27 cellular contexts compared by ENCODE assay signal in genomic region chr5:180423133-180423532, GRCh38.
DNase-seq lines count a peak whose midpoint lies in the region; ATAC-seq and TF ChIP-seq lines count a peak whose summit lies in the region.
"Had no signal": no experiment of that assay in that cellular context is flagged by ENCODE, and none has a peak within 500 bp of the region (broad histone marks: within the 10 kb centered on the region; RNA-seq: fewer than 3 reads in every experiment).

No MANE protein-coding gene starts in this region.

- H3K79me2 ChIP-seq in HCT116 (ENCODE audit: insufficient read depth, low read length), result no peaks in the 10 kb centered on the region

- RAD21 ChIA-PET in HCT116 (lab: Charles Lee; ENCODE audit: low non-redundant PET in 1 of 2, low total read pairs in 2 of 2, uncharacterized antibody in 2 of 2, unreplicated experiment in 2 of 2), result no interaction called here

- in situ Hi-C loops in SK-MEL-5 (cut with HindIII; ENCODE audit: low pct_unique_long_range_greater_than_20kb, low sequenced_read_pairs), result no loop called here

- no peak overlapping the region for H3K27ac ChIP-seq in HCT116 (ENCODE audit: low read depth, low read length)
- H3K27ac ChIP-seq in foreskin keratinocyte, result no peak overlapping the region
- H3K27ac ChIP-seq: BLaER1 treated with 17β-estradiol and CSF1 and Interleukin-3, amounts not matched to agents 10 nM and 100 nM; KMS-11; SJSA1 had no signal

- H2AFZ ChIP-seq in HCT116 (ENCODE audit: low read depth, low read length, poor library complexity, severe bottlenecking), result peak overlapping the region; percentile 12

- intact Hi-C loops in HCT116 (cut with micrococcal nuclease), result no loop called here
- intact Hi-C loops in sciatic nerve (cut with DNase I), result no loop called here

- BruUV-seq in HCT116 (replicated peaks; lab: Mats Ljungman, UMichigan), result no TSS peak

- CTCF ChIA-PET in HCT116 (lab: Charles Lee), result no interaction called here

- no peak overlapping the region for H3K4me2 ChIP-seq in HCT116 (ENCODE audit: low read length)
- H3K4me2 ChIP-seq: BLaER1 treated with 17β-estradiol and CSF1 and Interleukin-3, amounts not matched to agents 10 nM and 100 nM; KMS-11 had no signal

- ATAC-seq in HCT116 (no peak), sciatic nerve (peak; percentile 60), foreskin keratinocyte (no peak), GM18909 (IDR thresholded peaks at IDR 0.05; ENCODE audit: poor library complexity, unreplicated experiment) (no peak)

- POLR2A ChIA-PET in HCT116 (lab: Charles Lee), result no interaction called here

- no peaks in the 10 kb centered on the region for H3K27me3 ChIP-seq in HCT116 (ENCODE audit: insufficient read depth, low read length)
- no peaks in the 10 kb centered on the region for H3K27me3 ChIP-seq in foreskin keratinocyte
- H3K27me3 ChIP-seq: BLaER1 treated with 17β-estradiol and CSF1 and Interleukin-3, amounts not matched to agents 10 nM and 100 nM; SJSA1 had no signal

- no peak for TF ChIP-seq CTCF in HCT116 (IDR thresholded peaks at IDR 0.05 in 2 of 3, conservative IDR thresholded peaks at IDR 0.05 in 1 of 3; ENCODE audit: borderline replicate concordance in 1 of 3, insufficient read depth in 1 of 3, low read depth in 2 of 3, low read length in 2 of 3)
- TF ChIP-seq CTCF in foreskin keratinocyte (conservative IDR thresholded peaks at IDR 0.05), result no peak

- no peaks in the 10 kb centered on the region for H4K20me1 ChIP-seq in HCT116 (ENCODE audit: insufficient read depth)
- H4K20me1 ChIP-seq: BLaER1 treated with 17β-estradiol and CSF1 and Interleukin-3, amounts not matched to agents 10 nM and 100 nM had no signal

- no peaks in the 10 kb centered on the region for H3K9me2 ChIP-seq in HCT116 (ENCODE audit: insufficient read depth)

- no peak for TF ChIP-seq RAD21 in HCT116 (IDR thresholded peaks at IDR 0.05; ENCODE audit: low read depth)

- H3K4me1 ChIP-seq in HCT116 (ENCODE audit: control insufficient read depth in 1 of 2, insufficient read depth in 2 of 2, low read length in 2 of 2), result no peaks in the 10 kb centered on the region
- no peaks in the 10 kb centered on the region for H3K4me1 ChIP-seq in foreskin keratinocyte
- H3K4me1 ChIP-seq: BLaER1 treated with 17β-estradiol and CSF1 and Interleukin-3, amounts not matched to agents 10 nM and 100 nM; SJSA1 had no signal

- no peaks in the 10 kb centered on the region for H3K9me3 ChIP-seq in HCT116 (ENCODE audit: control insufficient read depth in 1 of 2, insufficient read depth in 1 of 2, low read depth in 1 of 2, low read length in 2 of 2)
- H3K9me3 ChIP-seq: A549; BLaER1 treated with 17β-estradiol and CSF1 and Interleukin-3, amounts not matched to agents 10 nM and 100 nM had no signal

- no peak overlapping the region for H3K9ac ChIP-seq in HCT116 (ENCODE audit: low read length)
- H3K9ac ChIP-seq: BLaER1 treated with 17β-estradiol and CSF1 and Interleukin-3, amounts not matched to agents 10 nM and 100 nM; KMS-11 had no signal

- no peak for DNase-seq in HCT116 (ENCODE audit: low read depth, low spot score)
- peak; percentile 17 for DNase-seq in SK-MEL-5 (ENCODE audit: low read depth, low spot score)
- DNase-seq in cerebellum (ENCODE audit: low spot score), result peak; percentile 66
- DNase-seq in sciatic nerve (ENCODE audit: low spot score), result no peak
- DNase-seq in retina, result no peak
- no peak for DNase-seq in foreskin keratinocyte
- no peak for DNase-seq in DMS53 (lab: John Stamatoyannopoulos, UW)
- DNase-seq: AML-193; CD4-positive, alpha-beta memory T cell; COR-L47; EL; GF-D8; IMR-90; NCI-H1048; NCI-H1417; NCI-H1694; NCI-H2029 treated with DMSO at 0.1 percent for 48 hours; NCI-H226; NCI-H510A; NCI-H69; Right ventricle myocardium superior; RPMI8226 had no signal

- no peak for TF ChIP-seq POLR2A in HCT116 (IDR thresholded peaks at IDR 0.05; ENCODE audit: borderline replicate concordance, extremely low read depth, insufficient read depth, insufficient read length)

- no peak overlapping the region for H3K4me3 ChIP-seq in HCT116 (replicated peaks in 1 of 2; ENCODE audit: low read depth in 1 of 2, low read length in 2 of 2)
- H3K4me3 ChIP-seq: A549; BLaER1 treated with 17β-estradiol and CSF1 and Interleukin-3, amounts not matched to agents 10 nM and 100 nM; SJSA1 had no signal

- no peaks in the 10 kb centered on the region for H3K36me3 ChIP-seq in HCT116 (ENCODE audit: control insufficient read depth in 1 of 2, insufficient read depth in 2 of 2, low read length in 2 of 2)
- H3K36me3 ChIP-seq: BLaER1 treated with 17β-estradiol and CSF1 and Interleukin-3, amounts not matched to agents 10 nM and 100 nM; SJSA1 had no signal

TF ChIP-seq in HCT116, 20 proteins besides CTCF, POLR2A, EP300 and RAD21:
- TF ChIP-seq ZNF274 (IDR thresholded peaks at IDR 0.05; ENCODE audit: low read depth, low read length) (no peak), YY1 (IDR thresholded peaks at IDR 0.05; ENCODE audit: extremely low read depth, insufficient replicate concordance, low read depth, low read length) (no peak), CBX3 (IDR thresholded peaks at IDR 0.05; ENCODE audit: low read depth) (no peak), CEBPB (IDR thresholded peaks at IDR 0.05; ENCODE audit: low read depth) (no peak), REST (IDR thresholded peaks at IDR 0.05; ENCODE audit: low read depth) (no peak), SP1 (IDR thresholded peaks at IDR 0.05; ENCODE audit: low read depth) (no peak), MAX (IDR thresholded peaks at IDR 0.05) (no peak), POLR2AphosphoS5 (IDR thresholded peaks at IDR 0.05; ENCODE audit: low read depth, low read length) (no peak), EGR1 (IDR thresholded peaks at IDR 0.05; ENCODE audit: low read depth) (no peak), EZH2 (IDR thresholded peaks at IDR 0.05) (no peak), JUND (IDR thresholded peaks at IDR 0.05) (no peak), ZBTB33 (IDR thresholded peaks at IDR 0.05; ENCODE audit: extremely low read depth, insufficient replicate concordance, low read length) (no peak), ATF3 (IDR thresholded peaks at IDR 0.05) (no peak), ELF1 (IDR thresholded peaks at IDR 0.05; ENCODE audit: borderline replicate concordance, low read depth) (no peak), SRF (IDR thresholded peaks at IDR 0.05; ENCODE audit: low read depth) (no peak), EZH2phosphoT487 (IDR thresholded peaks at IDR 0.05; ENCODE audit: borderline replicate concordance) (no peak), ZFX (IDR thresholded peaks at IDR 0.05) (no peak), SIN3A (IDR thresholded peaks at IDR 0.05; ENCODE audit: low read depth) (no peak), FOSL1 (IDR thresholded peaks at IDR 0.05; ENCODE audit: low read depth) (no peak), TCF7L2 (IDR thresholded peaks at IDR 0.05; ENCODE audit: borderline replicate concordance, extremely low read depth, insufficient read depth, insufficient read length) (no peak)

Comparison
In these comparisons a context has a peak if more than half of its experiments do, and no peak if none do; other contexts are left out.
1. DNase-seq: peak in SK-MEL-5 (single experiment) and cerebellum (single experiment); none in HCT116 (single experiment), sciatic nerve (single experiment), retina (single experiment), foreskin keratinocyte (0 of 2) and DMS53 (single experiment).